Comparison of ENCODE assay signal across 7 cellular contexts in genomic region chr12:42109031-42109430, GRCh38.
"Had no signal": no experiment of that assay in that cellular context is flagged by ENCODE, and none has a peak within 500 bp of the region (broad histone marks: within the 10 kb centered on the region; RNA-seq: fewer than 3 reads in every experiment).

No MANE protein-coding gene starts in this region.

- FAIRE-seq: GM12878, GM12891, GM12892, GM18507, GM19239 had no signal

- DNase-seq: GDM1, GF-D8 had no signal

- ATAC-seq: GM12878 had no signal

- H3K4me3 ChIP-seq: GM12878 had no signal
